Comparison of ENCODE assay signal across 16 cellular contexts in genomic region chr11:119426142-119426541, GRCh38. TPM values are rescaled to one million over a fixed set of nuclear protein-coding genes. Genes with fewer than 3 reads are reported as not detected.
A peak's percentile ranks its signal among the peaks of the same experiment; 100 is the strongest.
DNase-seq lines count a peak whose midpoint lies in the region; ATAC-seq, FAIRE-seq and TF ChIP-seq lines count a peak whose summit lies in the region.
"Had no signal": no experiment of that assay in that cellular context is flagged by ENCODE, and none has a peak within 500 bp of the region (broad histone marks: within the 10 kb centered on the region; RNA-seq: fewer than 3 reads in every experiment).

No MANE protein-coding gene starts in this region.

- CTCF ChIA-PET in AG04450 (lab: Charles Lee) (interaction anchor here (0.9 to 1.4 kb wide), 2 partner anchors 70 to 86 kb away, joined by 3 read pairs; no protein-coding TSS in a partner anchor), K562 (lab: Yijun Ruan, JAX; ENCODE audit: low intra/inter-chr PET ratio) (no interaction called here)

- no peak overlapping the region for H3K9ac ChIP-seq in K562 (ENCODE audit: insufficient read depth in 1 of 2, low read depth in 2 of 2, low read length in 2 of 2)
- H3K9ac ChIP-seq: BLaER1 treated with 17β-estradiol and CSF1 and Interleukin-3, amounts not matched to agents 10 nM and 100 nM had no signal

- H3K27ac ChIP-seq in AG04450 (ENCODE audit: low read depth, low read length) = peak overlapping the region; percentile 31
- 0 out of 2 replicates have a peak overlapping the region, but pooled peaks have one; percentile 43 for H3K27ac ChIP-seq in GM23338 (ENCODE audit: low read depth)
- no peak overlapping the region for H3K27ac ChIP-seq in K562 (ENCODE audit: extremely low read depth, low read depth, low read length)
- no peak overlapping the region for H3K27ac ChIP-seq in aorta (ENCODE audit: low read depth in 1 of 2, low read length in 2 of 2)
- H3K27ac ChIP-seq: BLaER1 treated with 17β-estradiol and CSF1 and Interleukin-3, amounts not matched to agents 10 nM and 100 nM had no signal

- H4K20me1 ChIP-seq in GM23338 (replicated peaks; ENCODE audit: insufficient read depth) (no peaks in the 10 kb centered on the region), K562 (replicated peaks; ENCODE audit: control insufficient read depth, insufficient read depth, low read length) (no peaks in the 10 kb centered on the region)

- H3K4me3 ChIP-seq in AG04450 (ENCODE audit: low read depth, low read length) = no peak overlapping the region
- no peak overlapping the region for H3K4me3 ChIP-seq in GM23338
- H3K4me3 ChIP-seq in K562 = no peak overlapping the region
- H3K4me3 ChIP-seq in aorta (ENCODE audit: low read length in 2 of 2) = no peak overlapping the region
- H3K4me3 ChIP-seq: BLaER1 treated with 17β-estradiol and CSF1 and Interleukin-3, amounts not matched to agents 10 nM and 100 nM had no signal

- POLR2A ChIA-PET in AG04450 (lab: Yijun Ruan, JAX) = no interaction called here
- POLR2A ChIA-PET in K562 (lab: Yijun Ruan, JAX) = no interaction called here

- H3K36me3 Mint-ChIP-seq in GM23338 (ENCODE audit: low read depth) = peaks cover 15% of the 10 kb centered on the region
- H3K36me3 Mint-ChIP-seq in progenitor cell of endocrine pancreas (ENCODE audit: insufficient read depth) = no peaks in the 10 kb centered on the region

- FAIRE-seq in K562 (lab: Jason Lieb, UNC) = no peak
- FAIRE-seq: H54 had no signal

- WGBS in K562 (ENCODE audit: insufficient coverage, low coverage, missing lambda C conversion rate) = 35% methylated on average over 4 of the region's 4 CpGs
- WGBS in aorta, 2 donors = 60 to 63% methylated on average over 4 of the region's 4 CpGs

- 0 out of 2 replicates have a peak, but pooled peaks cover 8% of the 10 kb centered on the region for H3F3A ChIP-seq in GM23338 (replicated peaks; ENCODE audit: low read depth)

- H3K9me1 ChIP-seq in K562 (ENCODE audit: control insufficient read depth, insufficient read depth, low read length) = no peaks in the 10 kb centered on the region

- ATAC-seq in GM23338 (no peak), K562 (no peak), aorta (ENCODE audit: low FRiP score) (no peak), GM18502 (IDR thresholded peaks at IDR 0.05; ENCODE audit: poor library complexity, unreplicated experiment) (no peak)
- ATAC-seq: Right ventricle myocardium inferior had no signal

- peaks cover 3% of the 10 kb centered on the region; the same call in 1 of the 3 replicates for H3K9me3 Mint-ChIP-seq in GM23338
- no peaks in the 10 kb centered on the region for H3K9me3 Mint-ChIP-seq in progenitor cell of endocrine pancreas (ENCODE audit: low read depth)

- no peak for TF ChIP-seq POLR2A in K562 (conservative IDR thresholded peaks at IDR 0.05)

- peaks cover 23% of the 10 kb centered on the region; the same call in 1 of the 2 replicates for H3K4me1 ChIP-seq in GM23338 (ENCODE audit: insufficient read depth)
- H3K4me1 ChIP-seq in K562 (replicated peaks in 1 of 2; ENCODE audit: control insufficient read depth in 2 of 2, insufficient read depth in 2 of 2, low read length in 2 of 2) = peaks cover 5 to 23% of the 10 kb centered on the region in 2 experiments; a peak in 3 of 5 replicates
- no peaks in the 10 kb centered on the region for H3K4me1 ChIP-seq in aorta (ENCODE audit: control insufficient read depth in 1 of 2, insufficient read depth in 2 of 2, low read length in 2 of 2)

- TF ChIP-seq CTCF in AG04450 (IDR thresholded peaks at IDR 0.05; ENCODE audit: low read depth, low read length) = no peak
- TF ChIP-seq CTCF in GM23338 (conservative IDR thresholded peaks at IDR 0.05; ENCODE audit: low read depth in 2 of 2) = no peak
- no peak for TF ChIP-seq CTCF in K562 (IDR thresholded peaks at IDR 0.05 in 2 of 3, conservative IDR thresholded peaks at IDR 0.05 in 1 of 3; ENCODE audit: insufficient read depth in 2 of 3, low read depth in 1 of 3, low read length in 3 of 3)
- no peak for TF ChIP-seq CTCF in progenitor cell of endocrine pancreas (IDR thresholded peaks at IDR 0.05; ENCODE audit: unreplicated experiment)

- no peak overlapping the region for H2AFZ ChIP-seq in GM23338
- no peak overlapping the region for H2AFZ ChIP-seq in K562 (ENCODE audit: low read depth, low read length)

- H3K36me3 ChIP-seq in GM23338 (ENCODE audit: insufficient read depth) = 0 out of 2 replicates have a peak, but pooled peaks cover 4% of the 10 kb centered on the region
- H3K36me3 ChIP-seq in K562 (ENCODE audit: control insufficient read depth, insufficient read depth, low read length) = no peaks in the 10 kb centered on the region
- no peaks in the 10 kb centered on the region for H3K36me3 ChIP-seq in aorta (ENCODE audit: control insufficient read depth in 1 of 2, insufficient read depth in 2 of 2, low read length in 1 of 2)
- H3K36me3 ChIP-seq: BLaER1 treated with 17β-estradiol and CSF1 and Interleukin-3, amounts not matched to agents 10 nM and 100 nM had no signal

- H3K27ac Mint-ChIP-seq in GM23338 = no peak overlapping the region; the same call in 1 of the 2 replicates
- H3K27ac Mint-ChIP-seq in progenitor cell of endocrine pancreas = no peak overlapping the region

- H3K9me2 ChIP-seq in GM23338 (ENCODE audit: insufficient read depth) = peaks cover 3% of the 10 kb centered on the region; the same call in 1 of the 2 replicates

- intact Hi-C loops in K562 (cut with micrococcal nuclease) = loop anchor here (5.0 kb wide), 1 partner anchor 46 kb away; no protein-coding TSS in a partner anchor
- intact Hi-C loops in aorta (cut with DNase I) = no loop called here

- TF ChIP-seq RAD21 in K562 (CRISPR knock-in tag; conservative IDR thresholded peaks at IDR 0.05 in 1 of 2, IDR thresholded peaks at IDR 0.05 in 1 of 2) = no peak

- peaks cover 24% of the 10 kb centered on the region for H3K79me2 ChIP-seq in GM23338 (replicated peaks; ENCODE audit: insufficient read depth)
- no peaks in the 10 kb centered on the region for H3K79me2 ChIP-seq in K562 (ENCODE audit: control insufficient read depth, insufficient read depth, low read length)

- H3K4me3 Mint-ChIP-seq in GM23338 = no peak overlapping the region
- H3K4me3 Mint-ChIP-seq in progenitor cell of endocrine pancreas (ENCODE audit: low read depth) = no peak overlapping the region

- peaks cover 5% of the 10 kb centered on the region for H3K27me3 ChIP-seq in AG04450 (ENCODE audit: control insufficient read depth, insufficient read depth, low read length)
- H3K27me3 ChIP-seq in GM23338 (ENCODE audit: insufficient read depth) = 0 out of 2 replicates have a peak, but pooled peaks cover 3% of the 10 kb centered on the region
- peaks cover 0 to 12% of the 10 kb centered on the region in 2 experiments; a peak in 1 of 5 replicates for H3K27me3 ChIP-seq in K562 (ENCODE audit: control insufficient read depth in 2 of 2, insufficient read depth in 2 of 2, low read length in 2 of 2)
- no peaks in the 10 kb centered on the region for H3K27me3 ChIP-seq in aorta (ENCODE audit: control insufficient read depth in 1 of 2, insufficient read depth in 2 of 2, low read length in 1 of 2)

- no peak for TF ChIP-seq EP300 in K562 (IDR thresholded peaks at IDR 0.05; ENCODE audit: low read length)

- 0 out of 2 replicates have a peak overlapping the region, but pooled peaks have one; percentile 46 for H3K4me2 ChIP-seq in GM23338
- H3K4me2 ChIP-seq in K562 (ENCODE audit: insufficient read depth, low read length) = no peak overlapping the region

- no TSS peak for BruUV-seq in K562 (replicated peaks; lab: Mats Ljungman, UMichigan)

- H3K4me1 Mint-ChIP-seq in GM23338 (peaks cover 43% of the 10 kb centered on the region), progenitor cell of endocrine pancreas (ENCODE audit: low read depth) (peaks cover 9% of the 10 kb centered on the region)

- DNase-seq in AG04450 (ENCODE audit: low read depth, low spot score) (no peak), GM23338 (ENCODE audit: low spot score) (peak; percentile 63), K562 (ENCODE audit: extremely low read depth in 1 of 4, low spot score in 3 of 4) (no peak), left kidney (ENCODE audit: low read depth, low spot score) (peak; percentile 18), aorta (no peak), progenitor cell of endocrine pancreas (ENCODE audit: low spot score, unreplicated experiment) (no peak)
- DNase-seq: DMS 273 treated with DMSO at 0.1 percent for 48 hours, Kasumi-1, NCI-H187 treated with DMSO at 0.1 percent for 48 hours, NCI-H2171, NCI-H446 treated with DMSO at 0.1 percent for 48 hours, NCI-H774 had no signal

- H3K9me3 ChIP-seq in AG04450 (ENCODE audit: control insufficient read depth, insufficient read depth, low read length) (no peaks in the 10 kb centered on the region; the same call in 1 of the 2 replicates), K562 (replicated peaks; ENCODE audit: control insufficient read depth, insufficient read depth, low read depth, low read length) (no peaks in the 10 kb centered on the region), aorta (ENCODE audit: control insufficient read depth, low read length) (no peaks in the 10 kb centered on the region)

- in situ Hi-C loops in K562 (cut with MboI) = no loop called here

- peaks cover 26% of the 10 kb centered on the region for H3K27me3 Mint-ChIP-seq in GM23338 (ENCODE audit: insufficient read depth, low read depth, poor library complexity)
- peaks cover 59% of the 10 kb centered on the region for H3K27me3 Mint-ChIP-seq in progenitor cell of endocrine pancreas

RNA-seq across cellular contexts. Expression of gene THY1, which starts 3.2 kb away (rescaled TPM):
- polyA plus RNA-seq in AG04450 (2011; rRNA removed) (915 and 1,307 TPM in 2 replicates), GM23338 (2016; fragmentation: Nextera tagmentation; extraction: Ambion mirVana) (461 and 490 TPM in 2 replicates), K562 (2011; rRNA removed) (not detected in 2 replicates), K562 (2014; fragmentation: Illumina TruSeq; extraction: Trizol) (not detected in 2 replicates), K562 (2014; fragmentation: Nextera tagmentation; extraction: Ambion mirVana) (not detected), K562 (2014; rRNA removed) (not detected in 2 replicates), aorta (10 to 100 TPM; 10.2 to 12.5 TPM)
- polyA minus RNA-seq in AG04450 (2011; rRNA and poly(A)+ RNA removed) = 1,003 and 1,444 TPM in 2 replicates
- 515 and 597 TPM in 2 replicates for total RNA-seq in GM23338 (2014; rRNA removed; shearing (Covaris generic))
- 0.09 TPM in 1 of 2 replicates, not detected in the other for total RNA-seq in K562 (2011; cell fraction: chromatin; rRNA removed; ENCODE audit: low replicate concordance)
- total RNA-seq in K562 (2011; cell fraction: nucleolus; rRNA removed) = 0.17 and 0.39 TPM in 2 replicates
- 0.07 and 0.38 TPM in 2 replicates for total RNA-seq in K562 (2011; cell fraction: nucleoplasm; rRNA removed)
- total RNA-seq in K562 (2014; rRNA removed) (0.18 and 0.29 TPM in 2 replicates), K562 (2014; rRNA removed; fragmentation: Illumina TruSeq; extraction: Trizol) (0.06 and 0.15 TPM in 2 replicates), K562 (2015; rRNA removed; fragmentation: Illumina TruSeq; extraction: Trizol) (0.07 and 0.08 TPM in 2 replicates), K562 (2021) (0.20 and 0.40 TPM in 2 replicates), aorta (10 to 100 TPM; 19.3 to 80.9 TPM), progenitor cell of endocrine pancreas (0.44 and 0.62 TPM in 2 replicates)
- polyA plus RNA-seq in K562 (2011; cell fraction: cytosol; rRNA removed) = 0.12 TPM in 1 of 2 replicates, not detected in the other
- polyA plus RNA-seq in K562 (2011; cell fraction: nucleus; rRNA removed) = 0.10 TPM in 1 of 2 replicates, not detected in the other
- not detected in 2 replicates for polyA plus RNA-seq in K562 (2012)
- 0.06 and 0.11 TPM in 2 replicates for polyA minus RNA-seq in K562 (2011; rRNA and poly(A)+ RNA removed)
- not detected in 2 replicates for polyA minus RNA-seq in K562 (2011; cell fraction: cytosol; rRNA and poly(A)+ RNA removed)
- polyA minus RNA-seq in K562 (2011; cell fraction: nucleus; rRNA and poly(A)+ RNA removed) = under 0.01 and 0.11 TPM in 2 replicates

RNA-seq across cellular contexts. Expression of gene USP2, which starts 44.7 kb away (rescaled TPM):
- polyA plus RNA-seq in AG04450 (2011; rRNA removed) (0.32 and 0.46 TPM in 2 replicates), GM23338 (2016; fragmentation: Nextera tagmentation; extraction: Ambion mirVana) (5.0 and 5.9 TPM in 2 replicates), K562 (2011; rRNA removed) (3.6 and 5.0 TPM in 2 replicates), K562 (2014; fragmentation: Illumina TruSeq; extraction: Trizol) (12.8 and 13.9 TPM in 2 replicates), K562 (2014; fragmentation: Nextera tagmentation; extraction: Ambion mirVana) (1 to 10 TPM; 3.4 to 5.8 TPM), K562 (2014; rRNA removed) (4.0 and 9.5 TPM in 2 replicates), aorta (1 to 10 TPM in 1 of 2 donors, under 1 TPM in 1; 0.18 to 2.3 TPM)
- polyA minus RNA-seq in AG04450 (2011; rRNA and poly(A)+ RNA removed) = 0.35 and 1.0 TPM in 2 replicates
- 4.9 and 6.6 TPM in 2 replicates for total RNA-seq in GM23338 (2014; rRNA removed; shearing (Covaris generic))
- 6.9 and 13.7 TPM in 2 replicates for total RNA-seq in K562 (2011; cell fraction: chromatin; rRNA removed; ENCODE audit: low replicate concordance)
- total RNA-seq in K562 (2011; cell fraction: nucleolus; rRNA removed) = 8.2 and 9.0 TPM in 2 replicates
- total RNA-seq in K562 (2011; cell fraction: nucleoplasm; rRNA removed) = 6.3 and 7.4 TPM in 2 replicates
- total RNA-seq in K562 (2014; rRNA removed) (3.9 and 5.8 TPM in 2 replicates), K562 (2014; rRNA removed; fragmentation: Illumina TruSeq; extraction: Trizol) (3.6 TPM in 2 replicates), K562 (2015; rRNA removed; fragmentation: Illumina TruSeq; extraction: Trizol) (2.8 and 3.6 TPM in 2 replicates), K562 (2021) (16.9 TPM in 2 replicates), aorta (1 to 10 TPM; 1.6 to 3.0 TPM), progenitor cell of endocrine pancreas (5.1 and 6.3 TPM in 2 replicates)
- polyA plus RNA-seq in K562 (2011; cell fraction: cytosol; rRNA removed) = 4.5 and 4.7 TPM in 2 replicates
- 4.6 and 6.3 TPM in 2 replicates for polyA plus RNA-seq in K562 (2011; cell fraction: nucleus; rRNA removed)
- 6.9 and 8.6 TPM in 2 replicates for polyA plus RNA-seq in K562 (2012)
- polyA minus RNA-seq in K562 (2011; rRNA and poly(A)+ RNA removed) = 4.0 and 6.0 TPM in 2 replicates
- 7.5 and 9.8 TPM in 2 replicates for polyA minus RNA-seq in K562 (2011; cell fraction: cytosol; rRNA and poly(A)+ RNA removed)
- 4.6 and 4.7 TPM in 2 replicates for polyA minus RNA-seq in K562 (2011; cell fraction: nucleus; rRNA and poly(A)+ RNA removed)

Comparison
In these comparisons a context has a peak if more than half of its experiments do, and no peak if none do; other contexts are left out.
1. DNase-seq: peak in GM23338 (single experiment) and left kidney (single experiment); none in AG04450 (single experiment), K562 (0 of 4), aorta (0 of 2) and progenitor cell of endocrine pancreas (single experiment).
2. H3K27ac ChIP-seq: peak in AG04450 (single experiment) and GM23338 (single experiment); none in K562 (single experiment) and aorta (0 of 2).
3. RNA of gene THY1, which starts 3.2 kb away (total RNA-seq): 515 to 597 TPM in GM23338 and 19.3 to 80.9 TPM in aorta; 0.44 to 0.62 TPM in progenitor cell of endocrine pancreas and 0.06 to 0.40 TPM in K562; every median in the first group is over 10 times any median in the second.